ENCODE assay signal across 8 cellular contexts in the genomic region with DNA sequence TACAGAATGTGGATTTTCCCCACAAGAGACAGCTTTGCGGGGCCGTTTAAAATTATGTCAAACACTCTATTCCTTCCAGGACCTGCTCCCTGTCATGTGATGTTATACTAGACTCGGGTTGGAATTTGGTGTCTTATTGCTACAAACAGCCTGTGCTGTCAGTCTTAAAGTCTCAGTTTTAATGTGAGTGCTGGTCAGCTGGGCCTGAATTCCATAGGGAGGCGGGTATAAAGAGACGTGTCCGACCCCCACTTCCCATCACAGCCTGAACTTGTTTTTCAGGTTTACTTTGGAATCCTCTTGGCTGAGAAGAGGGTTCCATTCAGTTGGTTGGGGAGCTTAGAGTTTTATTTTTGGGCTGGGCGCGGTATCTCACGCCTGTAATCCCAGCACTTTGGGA.
DNase-seq lines count a peak whose midpoint lies in the region; ATAC-seq, FAIRE-seq and TF ChIP-seq lines count a peak whose summit lies in the region.
"Not testable (repeated sequence)": the region's sequence is repeated elsewhere in the genome, so short reads cannot be mapped to it uniquely, and the experiment has no call there.

No MANE protein-coding gene starts in this region.

- not testable (repeated sequence) for H3K27me3 Mint-ChIP-seq in type B pancreatic cell

- not testable (repeated sequence) for H2BK15ac ChIP-seq in mesendoderm (replicated peaks; ENCODE audit: low read depth)

- not testable (repeated sequence) for TF ChIP-seq RAD21 in SK-N-SH (IDR thresholded peaks at IDR 0.05; ENCODE audit: low read length)

- not testable (repeated sequence) for H2AFZ ChIP-seq in SK-N-SH (ENCODE audit: low read depth)

- H4K8ac ChIP-seq in mesendoderm (ENCODE audit: low read depth, low read length) = not testable (repeated sequence)

- peaks cover 30 to 56% of the 10 kb centered on the region in 2 experiments for H3K4me1 ChIP-seq in SK-N-SH (ENCODE audit: control insufficient read depth in 1 of 2, insufficient read depth in 2 of 2, low read depth in 1 of 2, low read length in 1 of 2)
- H3K4me1 ChIP-seq in foreskin keratinocyte; mesendoderm (ENCODE audit: control insufficient read depth, low read depth, low read length): not testable (repeated sequence)

- H3K27ac Mint-ChIP-seq in type B pancreatic cell = peak overlapping the region; percentile 89

- CTCF ChIA-PET in SK-N-SH (lab: Yijun Ruan, JAX) = not testable (repeated sequence)

- H3K9me3 Mint-ChIP-seq in type B pancreatic cell = not testable (repeated sequence)

- not testable (repeated sequence) for H3K36me3 Mint-ChIP-seq in type B pancreatic cell

- H3K4me2 ChIP-seq in SK-N-SH = peak overlapping the region; percentile 28; the same call in 1 of the 2 replicates
- not testable (repeated sequence) for H3K4me2 ChIP-seq in mesendoderm (ENCODE audit: low read length)

- peak; percentile 39 for DNase-seq in EH (ENCODE audit: low read depth)
- peak; percentile 80 for DNase-seq in LHCN-M2 (ENCODE audit: low read depth)
- DNase-seq in SK-N-SH; type B pancreatic cell (ENCODE audit: extremely low spot score, unreplicated experiment): not testable (repeated sequence)
- peak; percentile 43 for DNase-seq in bronchial epithelial cell (ENCODE audit: low read depth)
- peak; percentile 31 to 60 for DNase-seq in foreskin keratinocyte
- DNase-seq in mesendoderm = peak; percentile 30
- peak; percentile 13 for DNase-seq in renal cortical epithelial cell (ENCODE audit: low read depth)

- H3K23ac ChIP-seq in mesendoderm (ENCODE audit: low read length) = not testable (repeated sequence)

- H3K4me3 Mint-ChIP-seq in type B pancreatic cell = peak overlapping the region; percentile 17

- H3K79me2 ChIP-seq in SK-N-SH (ENCODE audit: insufficient read depth); mesendoderm (ENCODE audit: control insufficient read depth, insufficient read depth, low read length): not testable (repeated sequence)

- POLR2A ChIA-PET in SK-N-SH (lab: Yijun Ruan, JAX) = not testable (repeated sequence)

- not testable (repeated sequence) for FAIRE-seq in bronchial epithelial cell (lab: Jason Lieb, UNC)

- H3F3A ChIP-seq in SK-N-SH (replicated peaks; ENCODE audit: insufficient read depth) = peaks cover 17% of the 10 kb centered on the region

- H2AK5ac ChIP-seq in mesendoderm (ENCODE audit: low read length) = not testable (repeated sequence)

- not testable (repeated sequence) for TF ChIP-seq CTCF in SK-N-SH (IDR thresholded peaks at IDR 0.05); bronchial epithelial cell (IDR thresholded peaks at IDR 0.05; ENCODE audit: insufficient read depth, low read length, severe bottlenecking); foreskin keratinocyte (conservative IDR thresholded peaks at IDR 0.05); type B pancreatic cell (conservative IDR thresholded peaks at IDR 0.05)

- TF ChIP-seq EP300 in SK-N-SH (IDR thresholded peaks at IDR 0.05; ENCODE audit: borderline replicate concordance in 1 of 2, low read depth in 1 of 2, low read length in 1 of 2) = not testable (repeated sequence)

- H3K18ac ChIP-seq in mesendoderm (ENCODE audit: low read length) = not testable (repeated sequence)

- peaks cover 10% of the 10 kb centered on the region for H3K4me1 Mint-ChIP-seq in type B pancreatic cell (ENCODE audit: unreplicated experiment)

- H3K4ac ChIP-seq in mesendoderm (ENCODE audit: low read depth, low read length) = not testable (repeated sequence)

- H2BK120ac ChIP-seq in mesendoderm (ENCODE audit: low read depth, low read length) = not testable (repeated sequence)

- not testable (repeated sequence) for H4K20me1 ChIP-seq in SK-N-SH (ENCODE audit: insufficient read depth)

- ATAC-seq in foreskin keratinocyte = not testable (repeated sequence)

- H3K9ac ChIP-seq in SK-N-SH = peak overlapping the region; percentile 14; the same call in 1 of the 2 replicates
- not testable (repeated sequence) for H3K9ac ChIP-seq in mesendoderm (ENCODE audit: low read length)

- not testable (repeated sequence) for H3K4me3 ChIP-seq in SK-N-SH (ENCODE audit: low read depth in 2 of 2, low read length in 1 of 2); bronchial epithelial cell (ENCODE audit: low read depth, low read length); mesendoderm (ENCODE audit: low read length)

- not testable (repeated sequence) for H3K9me2 ChIP-seq in SK-N-SH

- H3K36me3 ChIP-seq in SK-N-SH (replicated peaks in 1 of 2; ENCODE audit: control insufficient read depth in 1 of 2, insufficient read depth in 2 of 2, low read length in 1 of 2); bronchial epithelial cell (ENCODE audit: control insufficient read depth, insufficient read depth, low read length); mesendoderm (ENCODE audit: control insufficient read depth, insufficient read depth, low read length): not testable (repeated sequence)

- WGBS in SK-N-SH (ENCODE audit: low lambda C conversion rate) = 80% methylated on average over 7 of the region's 9 CpGs
- WGBS in mesendoderm (ENCODE audit: extremely low coverage, insufficient coverage, low lambda C conversion rate) = no CpG with 5 or more reads among the region's 9 CpGs

- H2BK5ac ChIP-seq in mesendoderm (ENCODE audit: low read length) = not testable (repeated sequence)

- not testable (repeated sequence) for H4K5ac ChIP-seq in mesendoderm (ENCODE audit: low read length)

- not testable (repeated sequence) for H3K27me3 ChIP-seq in SK-N-SH (ENCODE audit: insufficient read depth); bronchial epithelial cell (ENCODE audit: control insufficient read depth, insufficient read depth, low read length); foreskin keratinocyte; mesendoderm (ENCODE audit: insufficient read depth, low read length, poor library complexity)

- not testable (repeated sequence) for H3K56ac ChIP-seq in mesendoderm (ENCODE audit: low read length)

- H3K27ac ChIP-seq in SK-N-SH (ENCODE audit: low read depth in 2 of 2, low read length in 1 of 2) (peak overlapping the region; percentile 40 to 98; a peak in 3 of 4 replicates), foreskin keratinocyte (peak overlapping the region; percentile 28)
- not testable (repeated sequence) for H3K27ac ChIP-seq in mesendoderm (ENCODE audit: low read depth, low read length)

- H3K79me1 ChIP-seq in mesendoderm (ENCODE audit: low read length) = not testable (repeated sequence)

- not testable (repeated sequence) for H3K9me3 ChIP-seq in SK-N-SH
